8 cellular contexts compared by ENCODE assay signal in genomic region chrX:84339507-84340364, GRCh38.
DNase-seq lines count a peak whose midpoint lies in the region; ATAC-seq, FAIRE-seq and TF ChIP-seq lines count a peak whose summit lies in the region.

No MANE protein-coding gene starts in this region.

- peak; percentile 1 to 19 for DNase-seq in A549 (ENCODE audit: low read depth in 1 of 2, low spot score in 1 of 2)
- peak; percentile 3 for DNase-seq in OCI-LY7 (ENCODE audit: low spot score)
- DNase-seq in fibroblast of pulmonary artery (ENCODE audit: low read depth): peak; percentile 34
- no peak for DNase-seq in transverse colon
- no peak for DNase-seq in activated naive CD4-positive, alpha-beta T cell (lab: John Stamatoyannopoulos, UW)
- no peak for DNase-seq in mucosa of gallbladder (ENCODE audit: low spot score)

- H3K9me3 ChIP-seq in A549: no peaks in the 10 kb centered on the region
- H3K9me3 ChIP-seq in OCI-LY7 (ENCODE audit: low read length): no peaks in the 10 kb centered on the region
- H3K9me3 ChIP-seq in transverse colon: no peaks in the 10 kb centered on the region

- no peaks in the 10 kb centered on the region for H3K9me2 ChIP-seq in OCI-LY7 (ENCODE audit: insufficient read depth, low read length)

- H3K79me2 ChIP-seq in OCI-LY7 (ENCODE audit: insufficient read depth, low read depth, low read length): no peaks in the 10 kb centered on the region

- TF ChIP-seq CTCF in A549 (IDR thresholded peaks at IDR 0.05): peak; percentile 29; the same call in 2 of the 3 replicates
- peak; percentile 76 for TF ChIP-seq CTCF in OCI-LY7 (conservative IDR thresholded peaks at IDR 0.05; ENCODE audit: low read length)
- TF ChIP-seq CTCF in fibroblast of pulmonary artery (IDR thresholded peaks at IDR 0.05; ENCODE audit: low read length, missing control alignments): peak; percentile 52
- TF ChIP-seq CTCF in transverse colon (IDR thresholded peaks at IDR 0.05): peak in 4 of 5 experiments; percentile 30 to 62 (median 44)

- no peaks in the 10 kb centered on the region for H4K20me1 ChIP-seq in OCI-LY7 (ENCODE audit: insufficient read depth, low read length)

- POLR2A ChIA-PET in A549 (lab: Yijun Ruan, JAX): no interaction called here
- POLR2A ChIA-PET in OCI-LY7 (lab: Charles Lee): interaction anchor here (0.6 kb wide), 1 partner anchor 507 kb away, joined by 3 read pairs; no protein-coding TSS in a partner anchor

- ATAC-seq in A549 (peak in 1 of 2 experiments; percentile 61; a peak in 1 of 6 replicates), GM18508 (IDR thresholded peaks at IDR 0.05; ENCODE audit: insufficient read depth, unreplicated experiment) (peak; percentile 62), HG03135 (IDR thresholded peaks at IDR 0.05; ENCODE audit: unreplicated experiment) (peak; percentile 74)

- CTCF ChIA-PET in A549 (lab: Yijun Ruan, JAX): interaction anchor here (0.9 to 1.1 kb wide), 2 partner anchors 28 to 293 kb away, joined by 3 read pairs; no protein-coding TSS in a partner anchor
- CTCF ChIA-PET in OCI-LY7 (lab: Charles Lee; ENCODE audit: unreplicated experiment): no interaction called here

- H3K4me3 ChIP-seq in A549 (no peak overlapping the region), OCI-LY7 (ENCODE audit: low read depth, low read length, poor library complexity, severe bottlenecking) (no peak overlapping the region), fibroblast of pulmonary artery (replicated peaks; ENCODE audit: low read depth, low read length) (no peak overlapping the region), transverse colon (no peak overlapping the region)

- no peak overlapping the region for H3K4me2 ChIP-seq in A549
- H3K4me2 ChIP-seq in OCI-LY7 (ENCODE audit: low read length): no peak overlapping the region

- TF ChIP-seq POLR2A in A549 (IDR thresholded peaks at IDR 0.05; ENCODE audit: low read length): no peak
- no peak for TF ChIP-seq POLR2A in transverse colon (IDR thresholded peaks at IDR 0.05)

- no peaks in the 10 kb centered on the region for H3K27me3 ChIP-seq in transverse colon

- H2AFZ ChIP-seq in OCI-LY7 (ENCODE audit: low read length): no peak overlapping the region

- no peak overlapping the region for H3K27ac ChIP-seq in A549
- no peak overlapping the region for H3K27ac ChIP-seq in OCI-LY7 (ENCODE audit: low read depth, low read length, poor library complexity, severe bottlenecking)
- H3K27ac ChIP-seq in transverse colon: no peak overlapping the region

- 6% methylated on average over 4 of the region's 4 CpGs for WGBS in A549 (ENCODE audit: missing lambda C conversion rate)
- WGBS in transverse colon (ENCODE audit: low coverage in 1 of 2), 2 donors: 17% methylated on average over 4 of the region's 4 CpGs

- intact Hi-C loops in OCI-LY7 (cut with micrococcal nuclease; ENCODE audit: unreplicated experiment) (no loop called here), transverse colon (cut with DNase I; ENCODE audit: low total_unique reads) (no loop called here)

- TF ChIP-seq RAD21 in A549 (conservative IDR thresholded peaks at IDR 0.05 in 1 of 2, IDR thresholded peaks at IDR 0.05 in 1 of 2): peak in 1 of 2 experiments; percentile 15; a peak in 1 of 5 replicates

- no peaks in the 10 kb centered on the region for H3K36me3 ChIP-seq in OCI-LY7 (ENCODE audit: insufficient read depth, low read length)
- H3K36me3 ChIP-seq in transverse colon: no peaks in the 10 kb centered on the region

- H3K4me1 ChIP-seq in A549 (no peaks in the 10 kb centered on the region), OCI-LY7 (ENCODE audit: insufficient read depth, low read length, poor library complexity, severe bottlenecking) (no peaks in the 10 kb centered on the region), transverse colon (no peaks in the 10 kb centered on the region)

- no peak for FAIRE-seq in A549 (lab: Jason Lieb, UNC)

- no TSS peak for BruUV-seq in OCI-LY7 (replicated peaks; lab: Mats Ljungman, UMichigan)

- TF ChIP-seq EP300 in A549 (IDR thresholded peaks at IDR 0.05) (no peak), transverse colon (IDR thresholded peaks at IDR 0.05; ENCODE audit: low read depth) (no peak)

- in situ Hi-C loops in transverse colon (cut with MboI; ENCODE audit: low pct_ligation_motif_present in 1 of 4, low pct_unique_long_range_greater_than_20kb in 1 of 4, low sequenced_read_pairs in 3 of 4): no loop called here

TF ChIP-seq in A549, 52 proteins besides CTCF, POLR2A, EP300 and RAD21:
- TF ChIP-seq RFX5 (IDR thresholded peaks at IDR 0.05) (no peak), KDM1A (IDR thresholded peaks at IDR 0.05; ENCODE audit: low read depth) (no peak), BCL3 (IDR thresholded peaks at IDR 0.05) (no peak), ESRRA (IDR thresholded peaks at IDR 0.05; ENCODE audit: borderline replicate concordance, low read length) (no peak), MAFK (IDR thresholded peaks at IDR 0.05; ENCODE audit: partially characterized antibody) (no peak), JUNB (IDR thresholded peaks at IDR 0.05) (no peak), MYC (IDR thresholded peaks at IDR 0.05; ENCODE audit: borderline replicate concordance, low read length) (no peak), RARB (CRISPR knock-in tag; IDR thresholded peaks at IDR 0.05) (no peak), ELK1 (IDR thresholded peaks at IDR 0.05; ENCODE audit: low read depth, low read length) (no peak)

Comparison
In these comparisons a context has a peak if more than half of its experiments do, and no peak if none do; other contexts are left out.
1. DNase-seq: peak in A549 (2 of 2), OCI-LY7 (single experiment) and fibroblast of pulmonary artery (single experiment); none in transverse colon (single experiment), activated naive CD4-positive, alpha-beta T cell (0 of 4) and mucosa of gallbladder (single experiment).
2. Peak in every context shown above with its lines, with median percentiles within 50 percentile points of each other: CTCF ChIP-seq.